In genomic region chr12:68823711-68824110, GRCh38 we compare ENCODE assay signal across 18 cellular contexts. TPM values are rescaled to one million over a fixed set of nuclear protein-coding genes. Genes with fewer than 3 reads are reported as not detected.
DNase-seq lines count a peak whose midpoint lies in the region; ATAC-seq and TF ChIP-seq lines count a peak whose summit lies in the region.
"Had no signal": no experiment of that assay in that cellular context is flagged by ENCODE, and none has a peak within 500 bp of the region (broad histone marks: within the 10 kb centered on the region; RNA-seq: fewer than 3 reads in every experiment).

No MANE protein-coding gene starts in this region.

- intact Hi-C loops in activated naive CD4-positive, alpha-beta T cell treated with anti-CD3 and anti-CD28 coated beads for 36 hours (cut with micrococcal nuclease): no loop called here

- no peak for ATAC-seq in HG03521 (IDR thresholded peaks at IDR 0.05; ENCODE audit: unreplicated experiment)
- ATAC-seq: esophagus mucosa, heart left ventricle, Panc1 had no signal

- TF ChIP-seq CTCF in choroid plexus epithelial cell (conservative IDR thresholded peaks at IDR 0.05; ENCODE audit: low read depth, low read length): no peak
- no peak for TF ChIP-seq CTCF in osteoblast (IDR thresholded peaks at IDR 0.05; ENCODE audit: extremely low read depth, low read depth, low read length)

- peaks cover 50% of the 10 kb centered on the region for H3K79me2 ChIP-seq in osteoblast (ENCODE audit: insufficient read depth, low read length)

- H3K27me3 ChIP-seq in osteoblast (ENCODE audit: insufficient read depth, low read length): no peaks in the 10 kb centered on the region
- H3K27me3 ChIP-seq: adrenal gland, heart left ventricle had no signal

- peaks cover 6% of the 10 kb centered on the region for H3K4me1 ChIP-seq in osteoblast (ENCODE audit: insufficient read depth, low read length)

- peaks cover 45% of the 10 kb centered on the region for H3K4me1 Mint-ChIP-seq in activated naive CD4-positive, alpha-beta T cell treated with anti-CD3 and anti-CD28 coated beads for 36 hours (ENCODE audit: low read depth)

- peak overlapping the region; percentile 13 for H3K27ac Mint-ChIP-seq in activated naive CD4-positive, alpha-beta T cell treated with anti-CD3 and anti-CD28 coated beads for 36 hours
- H3K27ac Mint-ChIP-seq: dendritic cell treated with granulocyte-macrophage colony-stimulating factor and Interleukin-4, amounts not matched to agents 40 ng/mL and 50 ng/mL, for 4 days had no signal

- H4K20me1 ChIP-seq in osteoblast (ENCODE audit: insufficient read depth, low read length): peaks cover 17% of the 10 kb centered on the region

- no peaks in the 10 kb centered on the region for H3K9me3 Mint-ChIP-seq in activated naive CD4-positive, alpha-beta T cell treated with anti-CD3 and anti-CD28 coated beads for 36 hours
- H3K9me3 Mint-ChIP-seq: dendritic cell treated with granulocyte-macrophage colony-stimulating factor and Interleukin-4, amounts not matched to agents 40 ng/mL and 50 ng/mL, for 4 days had no signal

- peaks cover 61% of the 10 kb centered on the region for H3K36me3 Mint-ChIP-seq in activated naive CD4-positive, alpha-beta T cell treated with anti-CD3 and anti-CD28 coated beads for 36 hours (ENCODE audit: low read depth)

- no peak overlapping the region for H2AFZ ChIP-seq in osteoblast (ENCODE audit: low read length)

- H3K9me3 ChIP-seq in osteoblast (ENCODE audit: low read depth, low read length): no peaks in the 10 kb centered on the region
- H3K9me3 ChIP-seq: adrenal gland, heart left ventricle had no signal

- no peak for DNase-seq in activated naive CD4-positive, alpha-beta T cell treated with anti-CD3 and anti-CD28 coated beads for 36 hours
- no peak for DNase-seq in activated naive CD4-positive, alpha-beta T cell (lab: John Stamatoyannopoulos, UW)
- DNase-seq in NCI-H226 (peak; percentile 66), choroid plexus epithelial cell (ENCODE audit: low read depth) (peak; percentile 94), osteoblast (ENCODE audit: insufficient read length, low spot score, missing footprints) (no peak), KBM-7 (no peak)
- DNase-seq in activated CD4-positive, CD25-positive, alpha-beta regulatory T cell treated with anti-CD3 and anti-CD28 coated beads, Interleukin-2, amount 50 U/mL, for 72 hours: no peak
- DNase-seq: activated CD8-positive, alpha-beta memory T cell treated with anti-CD3 and anti-CD28 coated beads, Interleukin-2, amount 50 U/mL, for 4 hours; adrenal gland; HCEC 1CT; heart left ventricle; MV-4-11; NCI-H2029; stimulated activated CD4-positive, alpha-beta T cell treated with anti-CD3 and anti-CD28 coated beads, Interleukin-15, amount 100 ng/mL, for 24 hours had no signal

- H3K4me2 ChIP-seq in osteoblast (ENCODE audit: insufficient read depth, low read length): no peak overlapping the region

- in situ Hi-C loops in KBM-7 (cut with MboI; ENCODE audit: low pct_unique_long_range_greater_than_20kb, low sequenced_read_pairs): no loop called here

- peak overlapping the region; percentile 4 for H3K27ac ChIP-seq in osteoblast (ENCODE audit: low read depth, low read length)
- H3K27ac ChIP-seq: adrenal gland, heart left ventricle had no signal

- H3K27me3 Mint-ChIP-seq in activated naive CD4-positive, alpha-beta T cell treated with anti-CD3 and anti-CD28 coated beads for 36 hours (ENCODE audit: low read depth): no peaks in the 10 kb centered on the region
- H3K27me3 Mint-ChIP-seq: dendritic cell treated with granulocyte-macrophage colony-stimulating factor and Interleukin-4, amounts not matched to agents 40 ng/mL and 50 ng/mL, for 4 days had no signal

- no peak overlapping the region for H3K4me3 Mint-ChIP-seq in activated naive CD4-positive, alpha-beta T cell treated with anti-CD3 and anti-CD28 coated beads for 36 hours
- H3K4me3 Mint-ChIP-seq: dendritic cell treated with granulocyte-macrophage colony-stimulating factor and Interleukin-4, amounts not matched to agents 40 ng/mL and 50 ng/mL, for 4 days had no signal

- H3K4me3 ChIP-seq in choroid plexus epithelial cell (ENCODE audit: low read depth, low read length): no peak overlapping the region
- H3K4me3 ChIP-seq in osteoblast (ENCODE audit: insufficient read depth, low read length): no peak overlapping the region
- H3K4me3 ChIP-seq: adrenal gland, heart left ventricle had no signal

- CTCF ChIA-PET in activated naive CD4-positive, alpha-beta T cell treated with anti-CD3 and anti-CD28 coated beads for 36 hours (lab: Charles Lee): no interaction called here

- H3K36me3 ChIP-seq in osteoblast (ENCODE audit: insufficient read depth, low read length): peaks cover 92% of the 10 kb centered on the region

RNA-seq across cellular contexts. Expression of gene MDM2, which starts 15.7 kb away (rescaled TPM):
- total RNA-seq in activated naive CD4-positive, alpha-beta T cell treated with anti-CD3 and anti-CD28 coated beads for 36 hours: 100 to 1,000 TPM; 165 to 166 TPM
- 189 and 225 TPM in 2 replicates for total RNA-seq in osteoblast

Comparison
In these comparisons a context has a peak if more than half of its experiments do, and no peak if none do; other contexts are left out.
1. DNase-seq: peak in NCI-H226 (single experiment) and choroid plexus epithelial cell (single experiment); none in activated naive CD4-positive, alpha-beta T cell treated with anti-CD3 and anti-CD28 coated beads for 36 hours (single experiment), activated naive CD4-positive, alpha-beta T cell (0 of 4), osteoblast (single experiment), KBM-7 (single experiment) and activated CD4-positive, CD25-positive, alpha-beta regulatory T cell treated with anti-CD3 and anti-CD28 coated beads, Interleukin-2, amount 50 U/mL, for 72 hours (single experiment).